In the genomic region with DNA sequence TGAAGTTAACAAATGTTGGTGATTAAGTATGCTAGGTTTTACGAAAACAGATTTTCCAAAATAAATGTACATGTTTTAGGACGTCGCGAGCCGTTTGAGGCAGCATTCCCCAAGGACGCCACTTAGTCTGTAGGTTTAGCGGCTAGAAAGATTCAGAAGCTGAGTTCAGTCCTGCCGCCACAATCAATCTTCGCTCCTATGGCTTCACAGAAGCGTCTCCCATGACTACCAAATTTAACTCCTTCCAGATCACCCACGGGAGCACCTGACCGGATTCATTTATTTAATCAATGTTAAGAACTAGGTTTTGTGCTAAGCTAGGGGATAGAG, we compare ENCODE assay signal across 8 cellular contexts. TPM values are rescaled to one million over a fixed set of nuclear protein-coding genes. Genes with fewer than 3 reads are reported as not detected.
DNase-seq lines count a peak whose midpoint lies in the region; ATAC-seq and TF ChIP-seq lines count a peak whose summit lies in the region.

No MANE protein-coding gene starts in this region.

- CTCF ChIA-PET in CD4-positive, alpha-beta memory T cell (lab: Charles Lee; ENCODE audit: partially characterized antibody): interaction anchor here (0.6 to 1.6 kb wide), 2 partner anchors 113 to 267 kb away, joined by 3 to 4 read pairs; no protein-coding TSS in a partner anchor
- CTCF ChIA-PET in HEK293 (lab: Yijun Ruan, JAX): no interaction called here
- CTCF ChIA-PET in RWPE1 (lab: Yijun Ruan, JAX): interaction anchor here (1.3 kb wide), 1 partner anchor 326 kb away, joined by 6 read pairs; no protein-coding TSS in a partner anchor

- H3K27ac Mint-ChIP-seq in CD4-positive, alpha-beta memory T cell: peak overlapping the region; percentile 97 to 100 (median 100)
- peak overlapping the region; percentile 96 to 99 for H3K27ac Mint-ChIP-seq in effector memory CD8-positive, alpha-beta T cell

- peak overlapping the region; percentile 96 to 100 (median 99) for H3K4me3 Mint-ChIP-seq in CD4-positive, alpha-beta memory T cell
- H3K4me3 Mint-ChIP-seq in effector memory CD8-positive, alpha-beta T cell: peak overlapping the region; percentile 90 to 98

- ATAC-seq in effector memory CD8-positive, alpha-beta T cell (replicated peaks): no peak
- ATAC-seq in HG03460 (IDR thresholded peaks at IDR 0.05; ENCODE audit: unreplicated experiment) (no peak), HG03457 (IDR thresholded peaks at IDR 0.05; ENCODE audit: unreplicated experiment) (no peak)

- no peaks in the 10 kb centered on the region for H3K27me3 ChIP-seq in CD4-positive, alpha-beta memory T cell (ENCODE audit: insufficient read depth, low read length)
- no peaks in the 10 kb centered on the region for H3K27me3 ChIP-seq in mucosa of stomach (ENCODE audit: control insufficient read depth, insufficient read depth, low read length)

- POLR2A ChIA-PET in CD4-positive, alpha-beta memory T cell (lab: Charles Lee; ENCODE audit: partially characterized antibody): interaction anchor here (0.6 to 3.3 kb wide), 5 partner anchors 18 to 313 kb away, joined by 3 to 30 read pairs (median 15); partner anchors contain the start of genes AKAP9, ANKIB1, GATAD1 and KRIT1
- POLR2A ChIA-PET in HEK293 (lab: Yijun Ruan, JAX) (interaction anchor here (0.9 to 1.8 kb wide), 5 partner anchors 10 to 312 kb away, joined by 3 to 9 read pairs (median 6); partner anchors contain the start of genes ANKIB1, GATAD1 and KRIT1), RWPE1 (lab: Yijun Ruan, JAX; ENCODE audit: low non-redundant PET) (interaction anchor here (1.4 kb wide), 1 partner anchor 393 kb away, joined by 5 read pairs; the partner anchor contains the start of genes PEX1 and RBM48)

- no peaks in the 10 kb centered on the region for H3K27me3 Mint-ChIP-seq in CD4-positive, alpha-beta memory T cell
- H3K27me3 Mint-ChIP-seq in effector memory CD8-positive, alpha-beta T cell: no peaks in the 10 kb centered on the region

- H3K27ac ChIP-seq in CD4-positive, alpha-beta memory T cell (ENCODE audit: low read depth, low read length): peak overlapping the region; percentile 77
- H3K27ac ChIP-seq in HEK293 (ENCODE audit: extremely low read depth, low read depth, low read length): peak overlapping the region; percentile 86
- H3K27ac ChIP-seq in RWPE1: peak overlapping the region; percentile 95

- H3K9me3 Mint-ChIP-seq in CD4-positive, alpha-beta memory T cell: no peaks in the 10 kb centered on the region
- H3K9me3 Mint-ChIP-seq in effector memory CD8-positive, alpha-beta T cell: no peaks in the 10 kb centered on the region

- H3K9ac ChIP-seq in mucosa of stomach (ENCODE audit: low read length): peak overlapping the region; percentile 94

- intact Hi-C loops in CD4-positive, alpha-beta memory T cell (cut with micrococcal nuclease): loop anchor here (2.0 to 10.0 kb wide), 3 partner anchors 456 to 984 kb away; partner anchors contain the start of genes CDK6 and FAM133B

- no peaks in the 10 kb centered on the region for H3K9me3 ChIP-seq in CD4-positive, alpha-beta memory T cell (ENCODE audit: control insufficient read depth in 1 of 2, low read length in 2 of 2)
- H3K9me3 ChIP-seq in HEK293 (ENCODE audit: control insufficient read depth, insufficient read depth, low read depth, low read length) (no peaks in the 10 kb centered on the region), mucosa of stomach (ENCODE audit: control insufficient read depth, low read length) (no peaks in the 10 kb centered on the region)

- no peak for DNase-seq in CD4-positive, alpha-beta memory T cell
- peak; percentile 11 for DNase-seq in RWPE1 (ENCODE audit: low spot score)
- no peak for DNase-seq in effector memory CD8-positive, alpha-beta T cell
- DNase-seq in GOT3 (lab: John Stamatoyannopoulos, UW): no peak

- H3K36me3 Mint-ChIP-seq in CD4-positive, alpha-beta memory T cell: peaks cover 4 to 14% of the 10 kb centered on the region in 2 donors
- H3K36me3 Mint-ChIP-seq in effector memory CD8-positive, alpha-beta T cell (ENCODE audit: insufficient read depth): peaks cover 21% of the 10 kb centered on the region

- peaks cover 19% of the 10 kb centered on the region for H3K4me1 ChIP-seq in CD4-positive, alpha-beta memory T cell (ENCODE audit: insufficient read depth, low read length)
- peaks cover 3% of the 10 kb centered on the region; the same call in 1 of the 2 replicates for H3K4me1 ChIP-seq in HEK293 (ENCODE audit: control insufficient read depth, insufficient read depth, low read length)
- peaks cover 4% of the 10 kb centered on the region for H3K4me1 ChIP-seq in mucosa of stomach (ENCODE audit: control insufficient read depth, insufficient read depth, low read length)

- H3K36me3 ChIP-seq in CD4-positive, alpha-beta memory T cell (ENCODE audit: insufficient read depth, low read length): no peaks in the 10 kb centered on the region
- H3K36me3 ChIP-seq in HEK293 (ENCODE audit: control insufficient read depth in 2 of 2, insufficient read depth in 1 of 2, low read length in 2 of 2): peaks cover 11 to 12% of the 10 kb centered on the region in 2 experiments
- no peaks in the 10 kb centered on the region for H3K36me3 ChIP-seq in mucosa of stomach (ENCODE audit: control insufficient read depth, insufficient read depth, low read length)

- TF ChIP-seq CTCF in HEK293 (tag by site-specific recombination; IDR thresholded peaks at IDR 0.05) (no peak), RWPE1 (conservative IDR thresholded peaks at IDR 0.05; ENCODE audit: low read depth) (no peak)

- peaks cover 18 to 36% (median 26%) of the 10 kb centered on the region in 4 donors for H3K4me1 Mint-ChIP-seq in CD4-positive, alpha-beta memory T cell
- H3K4me1 Mint-ChIP-seq in effector memory CD8-positive, alpha-beta T cell (ENCODE audit: low read depth in 2 of 2): peaks cover 11 to 19% of the 10 kb centered on the region in 2 donors

- peak overlapping the region; percentile 45 to 92 for H3K4me3 ChIP-seq in CD4-positive, alpha-beta memory T cell (ENCODE audit: low read length in 2 of 2)
- H3K4me3 ChIP-seq in HEK293 (ENCODE audit: low read depth, low read length) (peak overlapping the region; percentile 95), mucosa of stomach (ENCODE audit: low read length) (peak overlapping the region; percentile 96)

TF ChIP-seq in HEK293, 187 proteins besides CTCF, POLR2A, EP300 and RAD21:
- TF ChIP-seq, protein P1, sequence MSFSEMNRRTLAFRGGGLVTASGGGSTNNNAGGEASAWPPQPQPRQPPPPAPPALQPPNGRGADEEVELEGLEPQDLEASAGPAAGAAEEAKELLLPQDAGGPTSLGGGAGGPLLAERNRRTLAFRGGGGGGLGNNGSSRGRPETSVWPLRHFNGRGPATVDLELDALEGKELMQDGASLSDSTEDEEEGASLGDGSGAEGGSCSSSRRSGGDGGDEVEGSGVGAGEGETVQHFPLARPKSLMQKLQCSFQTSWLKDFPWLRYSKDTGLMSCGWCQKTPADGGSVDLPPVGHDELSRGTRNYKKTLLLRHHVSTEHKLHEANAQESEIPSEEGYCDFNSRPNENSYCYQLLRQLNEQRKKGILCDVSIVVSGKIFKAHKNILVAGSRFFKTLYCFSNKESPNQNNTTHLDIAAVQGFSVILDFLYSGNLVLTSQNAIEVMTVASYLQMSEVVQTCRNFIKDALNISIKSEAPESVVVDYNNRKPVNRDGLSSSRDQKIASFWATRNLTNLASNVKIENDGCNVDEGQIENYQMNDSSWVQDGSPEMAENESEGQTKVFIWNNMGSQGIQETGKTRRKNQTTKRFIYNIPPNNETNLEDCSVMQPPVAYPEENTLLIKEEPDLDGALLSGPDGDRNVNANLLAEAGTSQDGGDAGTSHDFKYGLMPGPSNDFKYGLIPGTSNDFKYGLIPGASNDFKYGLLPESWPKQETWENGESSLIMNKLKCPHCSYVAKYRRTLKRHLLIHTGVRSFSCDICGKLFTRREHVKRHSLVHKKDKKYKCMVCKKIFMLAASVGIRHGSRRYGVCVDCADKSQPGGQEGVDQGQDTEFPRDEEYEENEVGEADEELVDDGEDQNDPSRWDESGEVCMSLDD (tag by site-specific recombination; IDR thresholded peaks at IDR 0.05): no peak
- TF ChIP-seq ZBTB48 (tag by site-specific recombination; IDR thresholded peaks at IDR 0.05): no peak
TF ChIP-seq in HEK293: peak in this region for 0.

RNA-seq across cellular contexts. Expression of gene CYP51A1, which starts 0.8 kb away (rescaled TPM):
- 10 to 100 TPM; 14.3 to 15.2 TPM for total RNA-seq in CD4-positive, alpha-beta memory T cell
- 10 to 100 TPM; 12.9 to 14.1 TPM for polyA plus RNA-seq in CD4-positive, alpha-beta memory T cell

RNA-seq across cellular contexts. Expression of gene LRRD1, which starts 43.9 kb away (rescaled TPM):
- total RNA-seq in CD4-positive, alpha-beta memory T cell: not detected
- not detected for polyA plus RNA-seq in CD4-positive, alpha-beta memory T cell
